Comparison of ENCODE assay signal across 8 cellular contexts in the genomic region with DNA sequence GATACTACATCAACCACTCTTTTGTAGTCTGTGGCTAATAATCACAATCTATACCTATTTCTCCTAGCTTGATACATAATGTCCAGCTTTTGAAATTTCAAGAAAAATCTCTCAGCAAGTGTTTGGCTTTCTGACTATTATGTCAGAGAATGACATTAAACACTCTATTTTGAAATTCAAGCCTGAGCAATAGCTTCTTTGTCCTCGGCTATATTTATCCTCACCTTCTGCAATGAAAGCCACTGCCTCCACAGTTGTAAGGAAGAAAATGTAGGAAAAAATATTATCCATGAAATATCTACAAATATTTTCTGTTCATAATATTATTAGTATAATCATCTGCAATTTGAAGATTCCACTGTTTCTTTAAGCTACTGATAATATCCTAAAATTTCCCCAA. TPM values are rescaled to one million over a fixed set of nuclear protein-coding genes. Genes with fewer than 3 reads are reported as not detected.
"Had no signal": no experiment of that assay in that cellular context is flagged by ENCODE, and none has a peak within 500 bp of the region (broad histone marks: within the 10 kb centered on the region; RNA-seq: fewer than 3 reads in every experiment).

No MANE protein-coding gene starts in this region.

- DNase-seq: IMR-90, KBM-7, KG1 had no signal

- H3K27ac ChIP-seq: HL-60 had no signal

- ATAC-seq: HepG2, K562 had no signal

- H3K4me3 ChIP-seq: K562 had no signal

RNA-seq across cellular contexts. Expression of gene LRRC7, which starts 22.1 kb away (rescaled TPM):
- total RNA-seq: HepG2, HT-29, HT1080 had no signal
